Comparison of ENCODE assay signal across 17 cellular contexts in genomic region chr19:8034178-8034525, GRCh38. TPM values are rescaled to one million over a fixed set of nuclear protein-coding genes. Genes with fewer than 3 reads are reported as not detected.
A peak's percentile ranks its signal among the peaks of the same experiment; 100 is the strongest.
DNase-seq lines count a peak whose midpoint lies in the region; ATAC-seq, FAIRE-seq and TF ChIP-seq lines count a peak whose summit lies in the region.
"Had no signal": no experiment of that assay in that cellular context is flagged by ENCODE, and none has a peak within 500 bp of the region (broad histone marks: within the 10 kb centered on the region; RNA-seq: fewer than 3 reads in every experiment).

No MANE protein-coding gene starts in this region.

- no peak for TF ChIP-seq POLR2A in K562 (conservative IDR thresholded peaks at IDR 0.05)

- no peaks in the 10 kb centered on the region for H3K27me3 ChIP-seq in Caco-2 (replicated peaks; ENCODE audit: control insufficient read depth, insufficient read depth, low read length)
- H3K27me3 ChIP-seq in K562 (ENCODE audit: control insufficient read depth in 2 of 2, insufficient read depth in 2 of 2, low read length in 2 of 2), result no peaks in the 10 kb centered on the region
- H3K27me3 ChIP-seq in mesendoderm (ENCODE audit: insufficient read depth, low read length, poor library complexity), result no peaks in the 10 kb centered on the region
- no peaks in the 10 kb centered on the region for H3K27me3 ChIP-seq in neuronal stem cell (ENCODE audit: control insufficient read depth in 3 of 3, insufficient read depth in 3 of 3, low read depth in 1 of 3, low read length in 3 of 3)

- in situ Hi-C loops in K562 (cut with MboI), result no loop called here

- H3K23ac ChIP-seq in mesendoderm (ENCODE audit: low read length), result no peak overlapping the region
- no peak overlapping the region for H3K23ac ChIP-seq in neuronal stem cell (ENCODE audit: low read depth, low read length, poor library complexity)

- WGBS in K562 (ENCODE audit: insufficient coverage, low coverage, missing lambda C conversion rate), result 46% methylated on average over 6 of the region's 6 CpGs
- no CpG with 5 or more reads among the region's 6 CpGs for WGBS in mesendoderm (ENCODE audit: extremely low coverage, insufficient coverage, low lambda C conversion rate)
- WGBS in neuronal stem cell (ENCODE audit: extremely low coverage in 2 of 2, insufficient read length in 2 of 2, insufficient replicate concordance in 1 of 2), 2 donors, result no CpG with 5 or more reads among the region's 6 CpGs

- no peaks in the 10 kb centered on the region; the same call in 1 of the 2 replicates for H3K9me3 ChIP-seq in Caco-2
- peaks cover 3% of the 10 kb centered on the region; the same call in 1 of the 2 replicates for H3K9me3 ChIP-seq in K562 (replicated peaks; ENCODE audit: control insufficient read depth, insufficient read depth, low read depth, low read length)
- no peaks in the 10 kb centered on the region for H3K9me3 ChIP-seq in neuronal stem cell (replicated peaks in 1 of 2; ENCODE audit: control insufficient read depth in 2 of 2, insufficient read depth in 1 of 2, low read depth in 1 of 2, low read length in 2 of 2)
- H3K9me3 ChIP-seq: A549, BE2C had no signal

- peaks cover 7% of the 10 kb centered on the region for H3K4me1 Mint-ChIP-seq in Caco-2 (ENCODE audit: low read depth, unreplicated experiment)
- H3K4me1 Mint-ChIP-seq: CD4-positive, alpha-beta memory T cell had no signal

- H2BK120ac ChIP-seq in mesendoderm (ENCODE audit: low read depth, low read length) (no peak overlapping the region), neuronal stem cell (ENCODE audit: low read depth, low read length) (no peak overlapping the region)

- POLR2A ChIA-PET in Caco-2 (lab: Charles Lee), result no interaction called here
- POLR2A ChIA-PET in K562 (lab: Yijun Ruan, JAX), result interaction anchor here (1.5 kb wide), 1 partner anchor 27 kb away, joined by 3 read pairs; no protein-coding TSS in a partner anchor

- no peaks in the 10 kb centered on the region for H3K36me3 ChIP-seq in Caco-2 (ENCODE audit: control insufficient read depth, insufficient read depth, low read length)
- no peaks in the 10 kb centered on the region for H3K36me3 ChIP-seq in K562 (ENCODE audit: control insufficient read depth, insufficient read depth, low read length)
- no peaks in the 10 kb centered on the region for H3K36me3 ChIP-seq in mesendoderm (ENCODE audit: control insufficient read depth, insufficient read depth, low read length)
- no peaks in the 10 kb centered on the region for H3K36me3 ChIP-seq in neuronal stem cell (replicated peaks in 1 of 2; ENCODE audit: control insufficient read depth in 2 of 2, insufficient read depth in 2 of 2, low read length in 2 of 2)
- H3K36me3 ChIP-seq: BE2C had no signal

- H2AFZ ChIP-seq in K562 (ENCODE audit: low read depth, low read length) (peak overlapping the region; percentile 97), neuronal stem cell (ENCODE audit: low read length) (no peak overlapping the region)

- no peaks in the 10 kb centered on the region for H4K20me1 ChIP-seq in K562 (replicated peaks; ENCODE audit: control insufficient read depth, insufficient read depth, low read length)

- peak overlapping the region; percentile 93 for H3K27ac Mint-ChIP-seq in Caco-2 (ENCODE audit: unreplicated experiment)
- H3K27ac Mint-ChIP-seq: CD4-positive, alpha-beta memory T cell had no signal

- H2BK15ac ChIP-seq in mesendoderm (replicated peaks; ENCODE audit: low read depth) (no peak overlapping the region), neuronal stem cell (ENCODE audit: low read length) (no peak overlapping the region)

- no peaks in the 10 kb centered on the region for H3K27me3 Mint-ChIP-seq in Caco-2 (ENCODE audit: insufficient read depth, unreplicated experiment)

- ATAC-seq in K562 (no peak), HG02588 (IDR thresholded peaks at IDR 0.05; ENCODE audit: unreplicated experiment) (no peak), GM18519 (IDR thresholded peaks at IDR 0.05; ENCODE audit: low FRiP score, unreplicated experiment) (no peak)
- ATAC-seq: A549 had no signal

- no peak overlapping the region for H2BK5ac ChIP-seq in mesendoderm (ENCODE audit: low read length)
- no peak overlapping the region for H2BK5ac ChIP-seq in neuronal stem cell (ENCODE audit: low read length)

- FAIRE-seq in K562 (lab: Jason Lieb, UNC), result no peak
- FAIRE-seq: A549, GM12892 had no signal

- peak overlapping the region; percentile 42 for H3K56ac ChIP-seq in mesendoderm (ENCODE audit: low read length)

- no peak overlapping the region for H3K14ac ChIP-seq in neuronal stem cell (ENCODE audit: low read length)

- no peaks in the 10 kb centered on the region for H3K79me2 ChIP-seq in K562 (ENCODE audit: control insufficient read depth, insufficient read depth, low read length)
- no peaks in the 10 kb centered on the region for H3K79me2 ChIP-seq in mesendoderm (ENCODE audit: control insufficient read depth, insufficient read depth, low read length)

- no peaks in the 10 kb centered on the region for H3K9me1 ChIP-seq in K562 (ENCODE audit: control insufficient read depth, insufficient read depth, low read length)

- H3K36me3 Mint-ChIP-seq in Caco-2 (ENCODE audit: insufficient read depth, unreplicated experiment), result peaks cover 11% of the 10 kb centered on the region
- H3K36me3 Mint-ChIP-seq: CD4-positive, alpha-beta memory T cell had no signal

- H4K5ac ChIP-seq in mesendoderm (ENCODE audit: low read length), result no peak overlapping the region

- H3K27ac ChIP-seq in K562 (ENCODE audit: extremely low read depth, low read depth, low read length), result peak overlapping the region; percentile 96
- no peak overlapping the region for H3K27ac ChIP-seq in mesendoderm (ENCODE audit: low read depth, low read length)
- H3K27ac ChIP-seq in neuronal stem cell (replicated peaks; ENCODE audit: low read length), result peak overlapping the region; percentile 60
- H3K27ac ChIP-seq: A549, C4-2B had no signal

- no peak for TF ChIP-seq RAD21 in K562 (CRISPR knock-in tag; conservative IDR thresholded peaks at IDR 0.05 in 1 of 2, IDR thresholded peaks at IDR 0.05 in 1 of 2)

- H3K4me3 ChIP-seq in Caco-2 (ENCODE audit: low read depth, low read length) (no peak overlapping the region), K562 (no peak overlapping the region), mesendoderm (ENCODE audit: low read length) (no peak overlapping the region), neuronal stem cell (ENCODE audit: low read length in 2 of 2) (no peak overlapping the region)
- H3K4me3 ChIP-seq: A549 had no signal

- no peak overlapping the region for H2AK5ac ChIP-seq in mesendoderm (ENCODE audit: low read length)
- H2AK5ac ChIP-seq in neuronal stem cell (ENCODE audit: low read depth, low read length), result no peak overlapping the region

- TF ChIP-seq CTCF in Caco-2 (IDR thresholded peaks at IDR 0.05; ENCODE audit: insufficient read depth in 1 of 2, low read depth in 1 of 2, low read length in 1 of 2, severe bottlenecking in 1 of 2, unreplicated experiment in 1 of 2), result no peak
- TF ChIP-seq CTCF in K562 (IDR thresholded peaks at IDR 0.05 in 2 of 3, conservative IDR thresholded peaks at IDR 0.05 in 1 of 3; ENCODE audit: insufficient read depth in 2 of 3, low read depth in 1 of 3, low read length in 3 of 3), result no peak

- peak overlapping the region; percentile 38 for H4K91ac ChIP-seq in neuronal stem cell (ENCODE audit: low read depth, low read length, poor library complexity)

- no TSS peak for BruUV-seq in Caco-2 (replicated peaks; lab: Mats Ljungman, UMichigan)
- no TSS peak for BruUV-seq in K562 (replicated peaks; lab: Mats Ljungman, UMichigan)

- no peak overlapping the region for H3K4ac ChIP-seq in mesendoderm (ENCODE audit: low read depth, low read length)
- no peak overlapping the region for H3K4ac ChIP-seq in neuronal stem cell (ENCODE audit: low read length)

- H3K79me1 ChIP-seq in mesendoderm (ENCODE audit: low read length), result no peaks in the 10 kb centered on the region
- no peaks in the 10 kb centered on the region for H3K79me1 ChIP-seq in neuronal stem cell (ENCODE audit: low read depth, low read length)

- H3K4me2 ChIP-seq in K562 (ENCODE audit: insufficient read depth, low read length) (peak overlapping the region; percentile 75), mesendoderm (ENCODE audit: low read length) (no peak overlapping the region), neuronal stem cell (ENCODE audit: insufficient read depth, low read length, poor library complexity, severe bottlenecking) (no peak overlapping the region)
- H3K4me2 ChIP-seq: A549 had no signal

- H3K18ac ChIP-seq in mesendoderm (ENCODE audit: low read length) (no peak overlapping the region), neuronal stem cell (ENCODE audit: low read length) (peak overlapping the region; percentile 82)

- CTCF ChIA-PET in Caco-2 (lab: Charles Lee), result no interaction called here
- CTCF ChIA-PET in K562 (lab: Yijun Ruan, JAX; ENCODE audit: low intra/inter-chr PET ratio), result no interaction called here

- TF ChIP-seq EP300 in K562 (IDR thresholded peaks at IDR 0.05; ENCODE audit: low read length), result no peak

- H3K9ac ChIP-seq in K562 (ENCODE audit: insufficient read depth in 1 of 2, low read depth in 2 of 2, low read length in 2 of 2) (peak overlapping the region in 1 of 2 experiments; percentile 82; a peak in 2 of 4 replicates), mesendoderm (ENCODE audit: low read length) (no peak overlapping the region), neuronal stem cell (ENCODE audit: low read depth, low read length, poor library complexity) (no peak overlapping the region)

- H3K4me3 Mint-ChIP-seq in Caco-2 (ENCODE audit: unreplicated experiment), result peak overlapping the region; percentile 70

- no peak overlapping the region for H4K8ac ChIP-seq in mesendoderm (ENCODE audit: low read depth, low read length)
- no peak overlapping the region for H4K8ac ChIP-seq in neuronal stem cell (ENCODE audit: low read depth, low read length)

- intact Hi-C loops in Caco-2 (cut with micrococcal nuclease; ENCODE audit: unreplicated experiment) (no loop called here), K562 (cut with micrococcal nuclease) (no loop called here)

- peaks cover 59% of the 10 kb centered on the region for H3K4me1 ChIP-seq in Caco-2
- H3K4me1 ChIP-seq in K562 (replicated peaks in 1 of 2; ENCODE audit: control insufficient read depth in 2 of 2, insufficient read depth in 2 of 2, low read length in 2 of 2), result peaks cover 28 to 35% of the 10 kb centered on the region in 2 experiments; a peak in 4 of 5 replicates
- H3K4me1 ChIP-seq in mesendoderm (ENCODE audit: control insufficient read depth, low read depth, low read length), result no peaks in the 10 kb centered on the region
- H3K4me1 ChIP-seq in neuronal stem cell (ENCODE audit: control insufficient read depth in 2 of 2, insufficient read depth in 1 of 2, low read depth in 1 of 2, low read length in 2 of 2), result peaks cover 10 to 11% of the 10 kb centered on the region in 2 donors
- H3K4me1 ChIP-seq: A549, BE2C had no signal

- H2BK12ac ChIP-seq in neuronal stem cell (ENCODE audit: low read length), result no peak overlapping the region

- no peaks in the 10 kb centered on the region for H3K9me3 Mint-ChIP-seq in Caco-2 (ENCODE audit: unreplicated experiment)
- H3K9me3 Mint-ChIP-seq: CD4-positive, alpha-beta memory T cell had no signal

- DNase-seq in Caco-2 (no peak), K562 (ENCODE audit: extremely low read depth in 1 of 4, low spot score in 3 of 4) (no peak), mesendoderm (no peak), neuronal stem cell (ENCODE audit: low spot score) (no peak), 8988T (no peak)
- DNase-seq: BE2C; CD4-positive, alpha-beta memory T cell; COR-L47; DND-41; GDM1; H7 had no signal

RNA-seq across cellular contexts. Expression of gene CCL25, which starts 18.4 kb away (rescaled TPM):
- not detected in 2 replicates for total RNA-seq in Caco-2 (2022)
- total RNA-seq in K562 (2011; cell fraction: chromatin; rRNA removed; ENCODE audit: low replicate concordance), result not detected in 2 replicates
- not detected in 2 replicates for total RNA-seq in K562 (2011; cell fraction: nucleolus; rRNA removed)
- total RNA-seq in K562 (2011; cell fraction: nucleoplasm; rRNA removed), result not detected in 2 replicates
- total RNA-seq in K562 (2014; rRNA removed), result not detected in 2 replicates
- not detected in 2 replicates for total RNA-seq in K562 (2014; rRNA removed; fragmentation: Illumina TruSeq; extraction: Trizol)
- total RNA-seq in K562 (2015; rRNA removed; fragmentation: Illumina TruSeq; extraction: Trizol), result not detected in 2 replicates
- not detected in 2 replicates for total RNA-seq in K562 (2021)
- 0.15 TPM in 1 of 2 replicates, not detected in the other for polyA plus RNA-seq in K562 (2011; rRNA removed)
- 0.07 and 0.18 TPM in 2 replicates for polyA plus RNA-seq in K562 (2011; cell fraction: cytosol; rRNA removed)
- 0.14 TPM in 1 of 2 replicates, not detected in the other for polyA plus RNA-seq in K562 (2011; cell fraction: nucleus; rRNA removed)
- 0.10 TPM in 1 of 2 replicates, not detected in the other for polyA plus RNA-seq in K562 (2012)
- not detected in 2 replicates for polyA plus RNA-seq in K562 (2014; fragmentation: Illumina TruSeq; extraction: Trizol)
- polyA plus RNA-seq in K562 (2014; fragmentation: Nextera tagmentation; extraction: Ambion mirVana), result not detected
- polyA plus RNA-seq in K562 (2014; rRNA removed), result not detected in 2 replicates
- not detected in 2 replicates for polyA minus RNA-seq in K562 (2011; rRNA and poly(A)+ RNA removed)
- polyA minus RNA-seq in K562 (2011; cell fraction: cytosol; rRNA and poly(A)+ RNA removed), result not detected in 2 replicates
- polyA minus RNA-seq in K562 (2011; cell fraction: nucleus; rRNA and poly(A)+ RNA removed), result not detected in 2 replicates
- 0.07 TPM for polyA plus RNA-seq in mesendoderm (2013, experiment 1 of 2)
- polyA plus RNA-seq in mesendoderm (2013, experiment 2 of 2), result 0.13 TPM
- 0.36 TPM for polyA plus RNA-seq in neuronal stem cell (2013, experiment 1 of 2)
- 0.60 TPM for polyA plus RNA-seq in neuronal stem cell (2013, experiment 2 of 2)
- total RNA-seq: CD4-positive, alpha-beta memory T cell had no signal
- polyA plus RNA-seq: A549; AG04450; CD4-positive, alpha-beta memory T cell had no signal

RNA-seq across cellular contexts. Expression of gene ELAVL1, which starts 28.7 kb away (rescaled TPM):
- total RNA-seq in Caco-2 (2022), result 117 and 118 TPM in 2 replicates
- total RNA-seq in K562 (2011; cell fraction: chromatin; rRNA removed; ENCODE audit: low replicate concordance), result 48.2 and 63.0 TPM in 2 replicates
- 28.7 and 31.5 TPM in 2 replicates for total RNA-seq in K562 (2011; cell fraction: nucleolus; rRNA removed)
- total RNA-seq in K562 (2011; cell fraction: nucleoplasm; rRNA removed), result 37.9 and 41.0 TPM in 2 replicates
- 56.5 and 66.5 TPM in 2 replicates for total RNA-seq in K562 (2014; rRNA removed)
- 69.8 and 72.7 TPM in 2 replicates for total RNA-seq in K562 (2014; rRNA removed; fragmentation: Illumina TruSeq; extraction: Trizol)
- total RNA-seq in K562 (2015; rRNA removed; fragmentation: Illumina TruSeq; extraction: Trizol), result 80.1 and 83.1 TPM in 2 replicates
- total RNA-seq in K562 (2021), result 172 and 176 TPM in 2 replicates
- 46.9 and 69.2 TPM in 2 replicates for polyA plus RNA-seq in K562 (2011; rRNA removed)
- polyA plus RNA-seq in K562 (2011; cell fraction: cytosol; rRNA removed), result 72.8 and 84.8 TPM in 2 replicates
- 34.4 and 37.5 TPM in 2 replicates for polyA plus RNA-seq in K562 (2011; cell fraction: nucleus; rRNA removed)
- polyA plus RNA-seq in K562 (2012), result 77.5 and 90.3 TPM in 2 replicates
- 149 and 156 TPM in 2 replicates for polyA plus RNA-seq in K562 (2014; fragmentation: Illumina TruSeq; extraction: Trizol)
- polyA plus RNA-seq in K562 (2014; fragmentation: Nextera tagmentation; extraction: Ambion mirVana), result 1 to 10 TPM; 4.3 to 6.9 TPM
- 63.7 and 78.3 TPM in 2 replicates for polyA plus RNA-seq in K562 (2014; rRNA removed)
- 45.5 and 80.2 TPM in 2 replicates for polyA minus RNA-seq in K562 (2011; rRNA and poly(A)+ RNA removed)
- polyA minus RNA-seq in K562 (2011; cell fraction: cytosol; rRNA and poly(A)+ RNA removed), result 74.4 and 81.5 TPM in 2 replicates
- polyA minus RNA-seq in K562 (2011; cell fraction: nucleus; rRNA and poly(A)+ RNA removed), result 5.4 and 7.9 TPM in 2 replicates
- 74.8 TPM for polyA plus RNA-seq in mesendoderm (2013, experiment 1 of 2)
- 77.1 TPM for polyA plus RNA-seq in mesendoderm (2013, experiment 2 of 2)
- 102 TPM for polyA plus RNA-seq in neuronal stem cell (2013, experiment 1 of 2)
- polyA plus RNA-seq in neuronal stem cell (2013, experiment 2 of 2), result 99.9 TPM
